Comparison of ENCODE assay signal across 9 cellular contexts in genomic region chr6:130602151-130602770, GRCh38.
DNase-seq lines count a peak whose midpoint lies in the region; ATAC-seq, FAIRE-seq and TF ChIP-seq lines count a peak whose summit lies in the region.
"Had no signal": no experiment of that assay in that cellular context is flagged by ENCODE, and none has a peak within 500 bp of the region (broad histone marks: within the 10 kb centered on the region; RNA-seq: fewer than 3 reads in every experiment).

No MANE protein-coding gene starts in this region.

- H3K79me2 ChIP-seq in HCT116 (ENCODE audit: insufficient read depth, low read length): no peaks in the 10 kb centered on the region

- H3K36me3 ChIP-seq in HCT116 (ENCODE audit: control insufficient read depth in 1 of 2, insufficient read depth in 2 of 2, low read length in 2 of 2) (no peaks in the 10 kb centered on the region), Caco-2 (ENCODE audit: control insufficient read depth, insufficient read depth, low read length) (no peaks in the 10 kb centered on the region)
- H3K36me3 ChIP-seq: esophagus muscularis mucosa had no signal

- H3K36me3 Mint-ChIP-seq in type B pancreatic cell: no peaks in the 10 kb centered on the region
- no peaks in the 10 kb centered on the region for H3K36me3 Mint-ChIP-seq in Caco-2 (ENCODE audit: insufficient read depth, unreplicated experiment)

- H3K4me3 Mint-ChIP-seq in type B pancreatic cell (no peak overlapping the region), Caco-2 (ENCODE audit: unreplicated experiment) (no peak overlapping the region)

- H3K27me3 ChIP-seq in HCT116 (ENCODE audit: insufficient read depth, low read length) (no peaks in the 10 kb centered on the region), Caco-2 (replicated peaks; ENCODE audit: control insufficient read depth, insufficient read depth, low read length) (no peaks in the 10 kb centered on the region)
- H3K27me3 ChIP-seq: esophagus muscularis mucosa had no signal

- CTCF ChIA-PET in HCT116 (lab: Charles Lee): no interaction called here
- CTCF ChIA-PET in Caco-2 (lab: Charles Lee): no interaction called here

- no peaks in the 10 kb centered on the region for H3K9me2 ChIP-seq in HCT116 (ENCODE audit: insufficient read depth)

- RAD21 ChIA-PET in HCT116 (lab: Charles Lee; ENCODE audit: low non-redundant PET in 1 of 2, low total read pairs in 2 of 2, uncharacterized antibody in 2 of 2, unreplicated experiment in 2 of 2): no interaction called here

- H3K4me1 Mint-ChIP-seq in type B pancreatic cell (ENCODE audit: unreplicated experiment) (peaks cover 9% of the 10 kb centered on the region), Caco-2 (ENCODE audit: low read depth, unreplicated experiment) (no peaks in the 10 kb centered on the region)

- no peak for TF ChIP-seq POLR2A in HCT116 (IDR thresholded peaks at IDR 0.05; ENCODE audit: borderline replicate concordance, extremely low read depth, insufficient read depth, insufficient read length)

- intact Hi-C loops in HCT116 (cut with micrococcal nuclease) (no loop called here), Caco-2 (cut with micrococcal nuclease; ENCODE audit: unreplicated experiment) (no loop called here)

- peaks cover 9% of the 10 kb centered on the region for H3K9me3 Mint-ChIP-seq in type B pancreatic cell
- no peaks in the 10 kb centered on the region for H3K9me3 Mint-ChIP-seq in Caco-2 (ENCODE audit: unreplicated experiment)

- TF ChIP-seq RAD21 in HCT116 (IDR thresholded peaks at IDR 0.05; ENCODE audit: low read depth): peak; percentile 48

- H3K4me3 ChIP-seq in HCT116 (replicated peaks in 1 of 2; ENCODE audit: low read depth in 1 of 2, low read length in 2 of 2) (peak overlapping the region in 1 of 2 experiments; percentile 15; a peak in 1 of 4 replicates), retinal pigment epithelial cell (ENCODE audit: low read length) (no peak overlapping the region), Caco-2 (ENCODE audit: low read depth, low read length) (no peak overlapping the region)
- H3K4me3 ChIP-seq: esophagus muscularis mucosa, K562 had no signal

- DNase-seq in HCT116 (ENCODE audit: low read depth, low spot score) (peak; percentile 94), RCC 7860 (ENCODE audit: low spot score) (peak; percentile 92), dermis microvascular lymphatic vessel endothelial cell (ENCODE audit: low read depth in 2 of 2) (peak; percentile 80 to 98), retinal pigment epithelial cell (ENCODE audit: low read depth) (peak; percentile 43), type B pancreatic cell (ENCODE audit: extremely low spot score, unreplicated experiment) (no peak), Caco-2 (no peak), NCI-H345 treated with DMSO at 0.1 percent for 48 hours (lab: John Stamatoyannopoulos, UW; ENCODE audit: unreplicated experiment) (no peak)

- H3K27ac ChIP-seq in HCT116 (ENCODE audit: low read depth, low read length): peak overlapping the region; percentile 88
- H3K27ac ChIP-seq: esophagus muscularis mucosa had no signal

- POLR2A ChIA-PET in HCT116 (lab: Charles Lee): no interaction called here
- POLR2A ChIA-PET in Caco-2 (lab: Charles Lee): no interaction called here

- H3K27ac Mint-ChIP-seq in type B pancreatic cell (no peak overlapping the region), Caco-2 (ENCODE audit: unreplicated experiment) (no peak overlapping the region)

- TF ChIP-seq CTCF in HCT116 (IDR thresholded peaks at IDR 0.05 in 2 of 3, conservative IDR thresholded peaks at IDR 0.05 in 1 of 3; ENCODE audit: borderline replicate concordance in 1 of 3, insufficient read depth in 1 of 3, low read depth in 2 of 3, low read length in 2 of 3) (no peak), retinal pigment epithelial cell (conservative IDR thresholded peaks at IDR 0.05; ENCODE audit: low read depth, low read length) (no peak), type B pancreatic cell (conservative IDR thresholded peaks at IDR 0.05) (no peak), Caco-2 (IDR thresholded peaks at IDR 0.05; ENCODE audit: insufficient read depth in 1 of 2, low read depth in 1 of 2, low read length in 1 of 2, severe bottlenecking in 1 of 2, unreplicated experiment in 1 of 2) (no peak)

- ATAC-seq in HCT116: peak; percentile 87
- ATAC-seq: K562 had no signal

- H2AFZ ChIP-seq in HCT116 (ENCODE audit: low read depth, low read length, poor library complexity, severe bottlenecking): peak overlapping the region; percentile 41

- no TSS peak for BruUV-seq in HCT116 (replicated peaks; lab: Mats Ljungman, UMichigan)
- no TSS peak for BruUV-seq in Caco-2 (replicated peaks; lab: Mats Ljungman, UMichigan)

- peak overlapping the region; percentile 66 for H3K4me2 ChIP-seq in HCT116 (ENCODE audit: low read length)

- peak overlapping the region; percentile 24 for H3K9ac ChIP-seq in HCT116 (ENCODE audit: low read length)

- H3K27me3 Mint-ChIP-seq in type B pancreatic cell (peaks cover 3% of the 10 kb centered on the region), Caco-2 (ENCODE audit: insufficient read depth, unreplicated experiment) (no peaks in the 10 kb centered on the region)

- H3K4me1 ChIP-seq in HCT116 (ENCODE audit: control insufficient read depth in 1 of 2, insufficient read depth in 2 of 2, low read length in 2 of 2) (peaks cover 17 to 45% of the 10 kb centered on the region in 2 experiments), Caco-2 (no peaks in the 10 kb centered on the region)
- H3K4me1 ChIP-seq: esophagus muscularis mucosa had no signal

- H4K20me1 ChIP-seq in HCT116 (ENCODE audit: insufficient read depth): no peaks in the 10 kb centered on the region

- FAIRE-seq in RCC 7860 (lab: Jason Lieb, UNC): peak; percentile 94
- FAIRE-seq: K562 had no signal

- H3K9me3 ChIP-seq in HCT116 (ENCODE audit: control insufficient read depth in 1 of 2, insufficient read depth in 1 of 2, low read depth in 1 of 2, low read length in 2 of 2): no peaks in the 10 kb centered on the region
- H3K9me3 ChIP-seq in Caco-2: no peaks in the 10 kb centered on the region
- H3K9me3 ChIP-seq: esophagus muscularis mucosa had no signal

TF ChIP-seq in HCT116, 20 proteins besides CTCF, POLR2A, EP300 and RAD21 (continues in another document):
- TF ChIP-seq TCF7L2 (IDR thresholded peaks at IDR 0.05; ENCODE audit: borderline replicate concordance, extremely low read depth, insufficient read depth, insufficient read length) (peak; percentile 94), CBX3 (IDR thresholded peaks at IDR 0.05; ENCODE audit: low read depth) (peak; percentile 97), EGR1 (IDR thresholded peaks at IDR 0.05; ENCODE audit: low read depth) (0 out of 2 replicates have a peak, but pooled peaks have one; percentile 28), EZH2 (IDR thresholded peaks at IDR 0.05) (no peak), REST (IDR thresholded peaks at IDR 0.05; ENCODE audit: low read depth) (no peak), JUND (IDR thresholded peaks at IDR 0.05) (peak; percentile 100), POLR2AphosphoS5 (IDR thresholded peaks at IDR 0.05; ENCODE audit: low read depth, low read length) (peak; percentile 63; the same call in 1 of the 2 replicates), ATF3 (IDR thresholded peaks at IDR 0.05) (peak; percentile 54; the same call in 1 of the 2 replicates), MAX (IDR thresholded peaks at IDR 0.05) (peak; percentile 80), EZH2phosphoT487 (IDR thresholded peaks at IDR 0.05; ENCODE audit: borderline replicate concordance) (no peak), FOSL1 (IDR thresholded peaks at IDR 0.05; ENCODE audit: low read depth) (peak; percentile 100), ZNF274 (IDR thresholded peaks at IDR 0.05; ENCODE audit: low read depth, low read length) (no peak), SIN3A (IDR thresholded peaks at IDR 0.05; ENCODE audit: low read depth) (peak; percentile 89)

Comparison
In these comparisons a context has a peak if more than half of its experiments do, and no peak if none do; other contexts are left out.
1. DNase-seq: peak in HCT116 (single experiment), RCC 7860 (single experiment), dermis microvascular lymphatic vessel endothelial cell (2 of 2) and retinal pigment epithelial cell (single experiment); none in type B pancreatic cell (single experiment), Caco-2 (0 of 2) and NCI-H345 treated with DMSO at 0.1 percent for 48 hours (single experiment).